ENCODE assay signal across 14 cellular contexts in the genomic region with DNA sequence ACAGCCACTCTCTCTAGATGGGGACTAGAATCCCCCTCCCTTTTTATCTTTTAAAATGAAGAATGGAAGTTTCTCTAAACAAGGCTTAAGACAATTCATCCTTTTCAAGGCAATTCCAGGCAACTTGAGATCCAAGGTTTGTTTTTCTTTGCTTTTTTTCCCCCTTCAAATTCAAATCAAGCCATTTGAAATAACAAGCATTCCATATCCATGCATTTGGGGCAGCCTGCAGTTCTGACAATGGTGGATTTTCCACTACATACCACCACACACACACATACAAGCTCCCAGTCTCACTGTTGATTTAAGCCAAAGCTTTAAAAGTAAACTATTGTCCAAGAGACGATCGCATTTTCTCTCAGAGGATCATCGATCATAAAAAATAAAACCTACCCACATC. TPM values are rescaled to one million over a fixed set of nuclear protein-coding genes. Genes with fewer than 3 reads are reported as not detected.
A peak's percentile ranks its signal among the peaks of the same experiment; 100 is the strongest.
DNase-seq lines count a peak whose midpoint lies in the region; ATAC-seq and TF ChIP-seq lines count a peak whose summit lies in the region.
"Had no signal": no experiment of that assay in that cellular context is flagged by ENCODE, and none has a peak within 500 bp of the region (broad histone marks: within the 10 kb centered on the region; RNA-seq: fewer than 3 reads in every experiment).

No MANE protein-coding gene starts in this region.

- peaks cover 0 to 23% (median 0%) of the 10 kb centered on the region in 9 donors for H3K36me3 ChIP-seq in heart right ventricle
- H3K36me3 ChIP-seq in sigmoid colon = no peaks in the 10 kb centered on the region
- H3K36me3 ChIP-seq: prostate gland, vagina had no signal

- H3K9me3 ChIP-seq in heart right ventricle (no peaks in the 10 kb centered on the region), sigmoid colon (no peaks in the 10 kb centered on the region)
- H3K9me3 ChIP-seq: prostate gland, vagina had no signal

- intact Hi-C loops in heart right ventricle (cut with DNase I) = loop anchor here in 7 of 10 donors (1.0 to 5.0 kb wide), 4 partner anchors 273 to 278 kb away; no protein-coding TSS in a partner anchor
- intact Hi-C loops in left ventricle myocardium superior (cut with micrococcal nuclease) = loop anchor here (5.0 kb wide), 1 partner anchor 278 kb away; no protein-coding TSS in a partner anchor
- intact Hi-C loops in sigmoid colon (cut with DNase I) = no loop called here

- TF ChIP-seq POLR2A in sigmoid colon (IDR thresholded peaks at IDR 0.05) = no peak

- H3K4me1 ChIP-seq in heart right ventricle = peaks cover 0 to 9% (median 0%) of the 10 kb centered on the region in 9 donors
- no peaks in the 10 kb centered on the region for H3K4me1 ChIP-seq in sigmoid colon
- H3K4me1 ChIP-seq: prostate gland, vagina had no signal

- H3K27me3 ChIP-seq in heart right ventricle = peaks cover 0 to 57% (median 22%) of the 10 kb centered on the region in 7 donors
- peaks cover 0 to 42% (median 0%) of the 10 kb centered on the region in 3 donors for H3K27me3 ChIP-seq in sigmoid colon
- H3K27me3 ChIP-seq: vagina had no signal

- no peak for DNase-seq in heart right ventricle
- no peak for DNase-seq in left ventricle myocardium superior
- peak; percentile 46 for DNase-seq in dermis blood vessel endothelial cell
- DNase-seq in lung microvascular endothelial cell (ENCODE audit: low read depth in 2 of 2) = peak; percentile 18 to 67
- DNase-seq in sigmoid colon = no peak
- DNase-seq: activated effector memory CD4-positive, alpha-beta T cell treated with anti-CD3 and anti-CD28 coated beads, Interleukin-2, amount 50 U/mL, for 16 hours; cortex of kidney; NCI-H446 treated with DMSO at 0.1 percent for 48 hours had no signal

- no peak for TF ChIP-seq EP300 in sigmoid colon (IDR thresholded peaks at IDR 0.05)

- no peak for TF ChIP-seq CTCF in heart right ventricle (IDR thresholded peaks at IDR 0.05)
- no peak for TF ChIP-seq CTCF in sigmoid colon (IDR thresholded peaks at IDR 0.05)

- H3K4me3 ChIP-seq in heart right ventricle (peak overlapping the region in 7 of 10 donors; percentile 12 to 38 (median 25)), sigmoid colon (peak overlapping the region in 1 of 4 donors; percentile 3)
- H3K4me3 ChIP-seq: vagina had no signal

- peak overlapping the region in 1 of 10 donors; percentile 41 for H3K27ac ChIP-seq in heart right ventricle
- peak overlapping the region; percentile 45 for H3K27ac ChIP-seq in temporal lobe (ENCODE audit: low read depth, low read length)
- no peak overlapping the region for H3K27ac ChIP-seq in sigmoid colon
- H3K27ac ChIP-seq: prostate gland, vagina had no signal

- 21 to 25% methylated on average over 3 of the region's 3 CpGs for WGBS in heart right ventricle, 2 donors
- WGBS in sigmoid colon, 2 donors = 11 to 42% methylated on average over 3 of the region's 3 CpGs

- ATAC-seq in heart right ventricle (no peak), left ventricle myocardium superior (no peak), GM18907 (IDR thresholded peaks at IDR 0.05; ENCODE audit: unreplicated experiment) (no peak), HG03457 (IDR thresholded peaks at IDR 0.05; ENCODE audit: unreplicated experiment) (no peak)

RNA-seq across cellular contexts. Expression of a gene that starts 0.4 kb away (rescaled TPM):
- total RNA-seq in heart right ventricle (under 1 TPM in 4 of 10 donors, not detected in 6; 0.13 to 0.87 (median 0.19) TPM), left ventricle myocardium superior (0.50 TPM), dermis blood vessel endothelial cell (2.9 and 5.3 TPM in 2 replicates), lung microvascular endothelial cell (0.40 and 1.3 TPM in 2 replicates), temporal lobe (0.74 TPM), sigmoid colon (under 1 TPM in 3 of 4 donors, not detected in 1; under 0.01 to 0.27 (median 0.16) TPM)
- polyA plus RNA-seq in heart right ventricle (under 1 TPM in 1 of 2 donors, not detected in 1; 0.09 TPM), sigmoid colon (under 1 TPM in 1 of 3 donors, not detected in 2; 0.03 TPM)
- total RNA-seq: SK-MEL-5 had no signal

Comparison
In these comparisons a context has a peak if more than half of its experiments do, and no peak if none do; other contexts are left out.
1. DNase-seq: peak in dermis blood vessel endothelial cell (single experiment) and lung microvascular endothelial cell (2 of 2); none in heart right ventricle (0 of 2), left ventricle myocardium superior (single experiment) and sigmoid colon (single experiment).